21 cellular contexts compared by ENCODE assay signal in the genomic region with DNA sequence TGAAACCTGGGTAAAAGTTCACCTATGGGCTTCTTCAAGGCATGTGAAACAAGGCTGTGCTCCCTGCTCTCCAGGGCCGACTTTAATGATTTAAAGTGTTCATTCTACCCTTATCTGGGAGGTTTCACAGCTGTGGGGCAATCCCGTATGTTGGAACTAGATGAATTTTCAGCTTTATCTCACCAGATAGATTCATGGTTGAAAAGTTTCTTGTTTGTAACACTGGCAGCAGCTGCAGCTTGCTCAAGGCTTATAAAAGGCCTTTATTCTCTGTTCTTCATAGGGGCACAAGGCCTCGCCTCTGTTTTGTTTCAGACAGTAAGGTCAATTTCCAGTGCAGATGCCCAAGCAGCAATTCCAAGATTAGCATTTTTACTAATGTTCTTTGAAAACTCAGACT.
A peak's percentile ranks its signal among the peaks of the same experiment; 100 is the strongest.
DNase-seq lines count a peak whose midpoint lies in the region; ATAC-seq, FAIRE-seq and TF ChIP-seq lines count a peak whose summit lies in the region.
"Had no signal": no experiment of that assay in that cellular context is flagged by ENCODE, and none has a peak within 500 bp of the region (broad histone marks: within the 10 kb centered on the region; RNA-seq: fewer than 3 reads in every experiment).

No MANE protein-coding gene starts in this region.

- H3K79me2 ChIP-seq in K562 (ENCODE audit: control insufficient read depth, insufficient read depth, low read length), result no peaks in the 10 kb centered on the region

- in situ Hi-C loops in K562 (cut with MboI), result no loop called here

- no peak for FAIRE-seq in K562 (lab: Jason Lieb, UNC)
- FAIRE-seq: small intestine had no signal

- H4K20me1 ChIP-seq in K562 (replicated peaks; ENCODE audit: control insufficient read depth, insufficient read depth, low read length), result no peaks in the 10 kb centered on the region

- CTCF ChIA-PET in K562 (lab: Yijun Ruan, JAX; ENCODE audit: low intra/inter-chr PET ratio), result no interaction called here

- no peak overlapping the region for H2AFZ ChIP-seq in K562 (ENCODE audit: low read depth, low read length)

- TF ChIP-seq EP300 in K562 (IDR thresholded peaks at IDR 0.05; ENCODE audit: low read length), result no peak

- POLR2A ChIA-PET in K562 (lab: Yijun Ruan, JAX), result interaction anchor here (0.8 to 1.8 kb wide), 2 partner anchors 9 to 16 kb away, joined by 3 to 4 read pairs; no protein-coding TSS in a partner anchor

- H3K27ac Mint-ChIP-seq in neural crest cell (ENCODE audit: unreplicated experiment), result peak overlapping the region; percentile 93
- H3K27ac Mint-ChIP-seq: activated naive CD8-positive, alpha-beta T cell treated with anti-CD3 and anti-CD28 coated beads, Interleukin-2, amount 10 ng/mL, durations not matched to agents 7 days and 5 days; CD4-positive, alpha-beta memory T cell; stimulated activated effector memory CD8-positive, alpha-beta T cell treated with anti-CD3 and anti-CD28 coated beads, Interleukin-12 subunit alpha, Interleukin-12 subunit beta, amount 100 ng/mL, for 72 hours had no signal

- H3K36me3 ChIP-seq in K562 (ENCODE audit: control insufficient read depth, insufficient read depth, low read length), result peaks cover 4% of the 10 kb centered on the region; the same call in 1 of the 3 replicates
- H3K36me3 ChIP-seq in heart right ventricle, result peaks cover 0 to 34% (median 8%) of the 10 kb centered on the region in 9 donors
- H3K36me3 ChIP-seq: colonic mucosa had no signal

- H3K4me1 Mint-ChIP-seq in neural crest cell, result peaks cover 41% of the 10 kb centered on the region
- H3K4me1 Mint-ChIP-seq: activated naive CD8-positive, alpha-beta T cell treated with anti-CD3 and anti-CD28 coated beads, Interleukin-2, amount 10 ng/mL, durations not matched to agents 7 days and 5 days; CD4-positive, alpha-beta memory T cell; stimulated activated effector memory CD8-positive, alpha-beta T cell treated with anti-CD3 and anti-CD28 coated beads, Interleukin-12 subunit alpha, Interleukin-12 subunit beta, amount 100 ng/mL, for 72 hours had no signal

- ATAC-seq in K562 (0 out of 3 replicates have a peak, but pooled peaks have one; percentile 28), heart right ventricle (peak in 5 of 8 donors; percentile 28 to 49 (median 44)), HG02610 (IDR thresholded peaks at IDR 0.05; ENCODE audit: unreplicated experiment) (no peak)
- ATAC-seq: lower lobe of right lung; stimulated activated effector memory CD8-positive, alpha-beta T cell treated with anti-CD3 and anti-CD28 coated beads, Interleukin-12 subunit alpha, Interleukin-12 subunit beta, amount 100 ng/mL, for 72 hours; upper lobe of right lung had no signal

- H3K4me1 ChIP-seq in K562 (replicated peaks in 1 of 2; ENCODE audit: control insufficient read depth in 2 of 2, insufficient read depth in 2 of 2, low read length in 2 of 2), result no peaks in the 10 kb centered on the region
- peaks cover 0 to 17% (median 7%) of the 10 kb centered on the region in 9 donors for H3K4me1 ChIP-seq in heart right ventricle
- H3K4me1 ChIP-seq: colonic mucosa, lower lobe of right lung, SJSA1, upper lobe of right lung had no signal

- DNase-seq in COLO829 (ENCODE audit: low spot score), result peak; percentile 36
- DNase-seq in K562 (ENCODE audit: extremely low read depth in 1 of 4, low spot score in 3 of 4), result no peak
- no peak for DNase-seq in heart right ventricle
- DNase-seq in neural crest cell (ENCODE audit: low read depth, low spot score), result no peak
- DNase-seq in activated effector memory CD4-positive, alpha-beta T cell treated with anti-CD3 and anti-CD28 coated beads, Interleukin-2, amount 50 U/mL, for 16 hours, result no peak
- no peak for DNase-seq in dedifferentiated amniotic fluid mesenchymal stem cell (ENCODE audit: extremely low spot score)
- DNase-seq in SIG-M5 treated with dmso at 0.1 percent for 504 hours (lab: John Stamatoyannopoulos, UW; ENCODE audit: unreplicated experiment), result no peak
- DNase-seq: activated CD4-positive, alpha-beta T cell treated with anti-CD3 and anti-CD28 coated beads for 48 hours; activated naive CD8-positive, alpha-beta T cell treated with anti-CD3 and anti-CD28 coated beads, Interleukin-2, amount 10 ng/mL, durations not matched to agents 7 days and 5 days; activated T-cell treated with anti-CD3 and anti-CD28 coated beads for 4 hours; CD4-positive, alpha-beta memory T cell; colonic mucosa; lower lobe of right lung; NCI-H187; NCI-H510A treated with DMSO at 0.1 percent for 48 hours; small intestine; upper lobe of right lung had no signal

- peak overlapping the region; percentile 73 for H3K4me3 Mint-ChIP-seq in neural crest cell
- H3K4me3 Mint-ChIP-seq: activated naive CD8-positive, alpha-beta T cell treated with anti-CD3 and anti-CD28 coated beads, Interleukin-2, amount 10 ng/mL, durations not matched to agents 7 days and 5 days; CD4-positive, alpha-beta memory T cell; stimulated activated effector memory CD8-positive, alpha-beta T cell treated with anti-CD3 and anti-CD28 coated beads, Interleukin-12 subunit alpha, Interleukin-12 subunit beta, amount 100 ng/mL, for 72 hours had no signal

- no peak for TF ChIP-seq POLR2A in K562 (conservative IDR thresholded peaks at IDR 0.05)

- no peaks in the 10 kb centered on the region for H3K9me1 ChIP-seq in K562 (ENCODE audit: control insufficient read depth, insufficient read depth, low read length)

- H3K36me3 Mint-ChIP-seq in neural crest cell (ENCODE audit: low read depth), result peaks cover 19% of the 10 kb centered on the region

- H3K9me3 ChIP-seq in K562 (replicated peaks; ENCODE audit: control insufficient read depth, insufficient read depth, low read depth, low read length) (no peaks in the 10 kb centered on the region), heart right ventricle (peaks cover 0 to 7% (median 0%) of the 10 kb centered on the region in 11 donors)
- H3K9me3 ChIP-seq: colonic mucosa, esophagus muscularis mucosa, lower lobe of right lung, upper lobe of right lung had no signal

- H3K27me3 ChIP-seq in K562 (ENCODE audit: control insufficient read depth in 2 of 2, insufficient read depth in 2 of 2, low read length in 2 of 2) (no peaks in the 10 kb centered on the region), heart right ventricle (no peaks in the 10 kb centered on the region)
- H3K27me3 ChIP-seq: colonic mucosa, esophagus muscularis mucosa, SJSA1, upper lobe of right lung had no signal

- H3K4me3 ChIP-seq in K562 (no peak overlapping the region), heart right ventricle (no peak overlapping the region)
- H3K4me3 ChIP-seq: colonic mucosa, esophagus muscularis mucosa, lower lobe of right lung, SJSA1, upper lobe of right lung had no signal

- H3K9ac ChIP-seq in K562 (ENCODE audit: insufficient read depth in 1 of 2, low read depth in 2 of 2, low read length in 2 of 2), result no peak overlapping the region

- H3K27ac ChIP-seq in K562 (ENCODE audit: extremely low read depth, low read depth, low read length) (no peak overlapping the region), heart right ventricle (peak overlapping the region in 1 of 10 donors; percentile 24)
- H3K27ac ChIP-seq: colonic mucosa, esophagus muscularis mucosa, lower lobe of right lung, SJSA1, upper lobe of right lung had no signal

- 45% methylated on average over 3 of the region's 3 CpGs for WGBS in K562 (ENCODE audit: insufficient coverage, low coverage, missing lambda C conversion rate)
- 70 to 76% methylated on average over 3 of the region's 3 CpGs for WGBS in heart right ventricle, 2 donors

- peaks cover 3% of the 10 kb centered on the region for H3K9me3 Mint-ChIP-seq in neural crest cell

- H3K4me2 ChIP-seq in K562 (ENCODE audit: insufficient read depth, low read length), result no peak overlapping the region

- BruUV-seq in K562 (replicated peaks; lab: Mats Ljungman, UMichigan), result no TSS peak

- no peaks in the 10 kb centered on the region for H3K27me3 Mint-ChIP-seq in neural crest cell (ENCODE audit: low read depth)
- H3K27me3 Mint-ChIP-seq: activated naive CD8-positive, alpha-beta T cell treated with anti-CD3 and anti-CD28 coated beads, Interleukin-2, amount 10 ng/mL, durations not matched to agents 7 days and 5 days; CD4-positive, alpha-beta memory T cell had no signal

- no peak for TF ChIP-seq CTCF in K562 (IDR thresholded peaks at IDR 0.05 in 2 of 3, conservative IDR thresholded peaks at IDR 0.05 in 1 of 3; ENCODE audit: insufficient read depth in 2 of 3, low read depth in 1 of 3, low read length in 3 of 3)
- TF ChIP-seq CTCF in heart right ventricle (IDR thresholded peaks at IDR 0.05), result no peak
- TF ChIP-seq CTCF in neural crest cell (conservative IDR thresholded peaks at IDR 0.05), result no peak

- intact Hi-C loops in K562 (cut with micrococcal nuclease) (no loop called here), heart right ventricle (cut with DNase I) (no loop called here)

- TF ChIP-seq RAD21 in K562 (CRISPR knock-in tag; conservative IDR thresholded peaks at IDR 0.05 in 1 of 2, IDR thresholded peaks at IDR 0.05 in 1 of 2), result no peak

TF ChIP-seq in K562, 482 proteins besides CTCF, POLR2A, EP300 and RAD21:
- TF ChIP-seq ZNF134 (CRISPR knock-in tag; conservative IDR thresholded peaks at IDR 0.05) (no peak), MTA2 (IDR thresholded peaks at IDR 0.05; ENCODE audit: low read depth) (no peak), SETDB1 (IDR thresholded peaks at IDR 0.05; ENCODE audit: low read length) (no peak), ARNT (IDR thresholded peaks at IDR 0.05) (no peak), EHMT2 (IDR thresholded peaks at IDR 0.05) (no peak), CBFA2T3 (IDR thresholded peaks at IDR 0.05) (peak; percentile 18; the same call in 1 of the 2 replicates)
- TF ChIP-seq, protein P1, sequence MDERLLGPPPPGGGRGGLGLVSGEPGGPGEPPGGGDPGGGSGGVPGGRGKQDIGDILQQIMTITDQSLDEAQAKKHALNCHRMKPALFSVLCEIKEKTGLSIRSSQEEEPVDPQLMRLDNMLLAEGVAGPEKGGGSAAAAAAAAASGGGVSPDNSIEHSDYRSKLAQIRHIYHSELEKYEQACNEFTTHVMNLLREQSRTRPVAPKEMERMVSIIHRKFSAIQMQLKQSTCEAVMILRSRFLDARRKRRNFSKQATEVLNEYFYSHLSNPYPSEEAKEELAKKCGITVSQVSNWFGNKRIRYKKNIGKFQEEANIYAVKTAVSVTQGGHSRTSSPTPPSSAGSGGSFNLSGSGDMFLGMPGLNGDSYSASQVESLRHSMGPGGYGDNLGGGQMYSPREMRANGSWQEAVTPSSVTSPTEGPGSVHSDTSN (CRISPR knock-in tag; IDR thresholded peaks at IDR 0.05; ENCODE audit: low read depth), result no peak
- TF ChIP-seq, protein P1 (tag; conservative IDR thresholded peaks at IDR 0.05; ENCODE audit: low read depth), result 0 out of 2 replicates have a peak, but pooled peaks have one; percentile 22
